Comparison of ENCODE assay signal across 20 cellular contexts in the genomic region with DNA sequence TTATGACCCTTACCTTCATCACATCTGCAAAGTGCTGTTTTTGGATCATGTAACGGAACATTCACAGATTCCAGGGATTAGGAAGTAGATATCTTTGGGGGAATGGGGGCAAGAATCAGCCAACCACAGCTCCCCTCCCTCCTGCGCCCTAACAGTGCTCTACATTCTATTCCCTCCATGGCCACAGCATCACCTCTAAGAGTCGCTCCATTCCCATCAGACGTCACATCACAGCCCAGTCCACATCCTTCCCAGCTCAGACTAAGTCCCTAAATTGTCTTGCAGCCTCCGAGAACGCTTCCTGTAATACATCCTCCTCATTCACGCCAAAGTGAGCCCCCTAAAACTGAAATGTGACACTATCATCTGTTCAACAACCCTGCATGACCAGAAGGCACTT. TPM values are rescaled to one million over a fixed set of nuclear protein-coding genes. Genes with fewer than 3 reads are reported as not detected.
"Had no signal": no experiment of that assay in that cellular context is flagged by ENCODE, and none has a peak within 500 bp of the region (broad histone marks: within the 10 kb centered on the region; RNA-seq: fewer than 3 reads in every experiment).

No MANE protein-coding gene starts in this region.

- FAIRE-seq: bronchial epithelial cell had no signal

- H3K9ac ChIP-seq: parathyroid adenoma had no signal

- H3K27ac Mint-ChIP-seq: activated CD4-positive, alpha-beta memory T cell treated with anti-CD3 and anti-CD28 coated beads, Interleukin-2, amount 10 ng/mL, durations not matched to agents 7 days and 5 days; activated T-cell treated with anti-CD3 and anti-CD28 coated beads, Interleukin-2, amount 50 U/mL, for 72 hours; mesothelial cell of epicardium had no signal

- H3K4me1 Mint-ChIP-seq: activated CD4-positive, alpha-beta memory T cell treated with anti-CD3 and anti-CD28 coated beads, Interleukin-2, amount 10 ng/mL, durations not matched to agents 7 days and 5 days; mesothelial cell of epicardium; stimulated activated naive CD8-positive, alpha-beta T cell treated with anti-CD3 and anti-CD28 coated beads, Interleukin-15, amount 100 ng/mL, for 72 hours had no signal

- H3K36me3 ChIP-seq: ascending aorta, thoracic aorta had no signal

- H3K4me3 Mint-ChIP-seq: activated CD4-positive, alpha-beta memory T cell treated with anti-CD3 and anti-CD28 coated beads, Interleukin-2, amount 10 ng/mL, durations not matched to agents 7 days and 5 days; activated T-cell treated with anti-CD3 and anti-CD28 coated beads, Interleukin-2, amount 50 U/mL, for 72 hours; mesothelial cell of epicardium; stimulated activated naive CD8-positive, alpha-beta T cell treated with anti-CD3 and anti-CD28 coated beads, Interleukin-15, amount 100 ng/mL, for 72 hours had no signal

- H3K4me1 ChIP-seq: ascending aorta, parathyroid adenoma had no signal

- H3K4me3 ChIP-seq: ascending aorta, hepatocyte, thoracic aorta had no signal

- H3K36me3 Mint-ChIP-seq: mesothelial cell of epicardium had no signal

- H3K27me3 ChIP-seq: ascending aorta had no signal

- H3K79me2 ChIP-seq: hepatocyte, parathyroid adenoma had no signal

- H3K9me3 ChIP-seq: ascending aorta, thoracic aorta had no signal

- ATAC-seq: activated T-cell treated with anti-CD3 and anti-CD28 coated beads, Interleukin-2, amount 50 U/mL, for 72 hours; stimulated activated naive CD8-positive, alpha-beta T cell treated with anti-CD3 and anti-CD28 coated beads, Interleukin-15, amount 100 ng/mL, for 72 hours had no signal

- H2AFZ ChIP-seq: hepatocyte, parathyroid adenoma had no signal

- DNase-seq: activated CD4-positive, alpha-beta memory T cell treated with anti-CD3 and anti-CD28 coated beads, Interleukin-2, amount 10 ng/mL, durations not matched to agents 7 days and 5 days; activated CD4-positive, alpha-beta T cell treated with anti-CD3 and anti-CD28 coated beads for 1 hour; activated gamma-delta T cell treated with Interleukin-2 at 50 U/mL for 16 hours; activated T-cell treated with anti-CD3 and anti-CD28 coated beads, Interleukin-2, amount 50 U/mL, for 72 hours; retina; stimulated activated CD4-positive, alpha-beta T cell treated with anti-CD3 and anti-CD28 coated beads, Interleukin-15, amount 100 ng/mL, for 24 hours; stimulated activated CD4-positive, alpha-beta T cell treated with anti-CD3 and anti-CD28 coated beads, Interleukin-4, amount 100 ng/mL, for 4 hours; stimulated activated naive CD8-positive, alpha-beta T cell treated with anti-CD3 and anti-CD28 coated beads, Interleukin-15, amount 100 ng/mL, for 72 hours had no signal

- H3K4me2 ChIP-seq: hepatocyte had no signal

- H3K27ac ChIP-seq: ascending aorta, hepatocyte, parathyroid adenoma, thoracic aorta had no signal

RNA-seq across cellular contexts. Expression of gene SCGB1D1, which starts 5.9 kb away (rescaled TPM):
- total RNA-seq: activated CD4-positive, alpha-beta memory T cell treated with anti-CD3 and anti-CD28 coated beads, Interleukin-2, amount 10 ng/mL, durations not matched to agents 7 days and 5 days; activated T-cell treated with anti-CD3 and anti-CD28 coated beads, Interleukin-2, amount 50 U/mL, for 72 hours; ascending aorta; bronchial epithelial cell; chondrocyte; dermis microvascular lymphatic vessel endothelial cell; hepatocyte; lower leg skin; mesothelial cell of epicardium; skeletal muscle tissue; thoracic aorta; ureter had no signal
- polyA plus RNA-seq: esophagus, hepatocyte had no signal

RNA-seq across cellular contexts. Expression of gene SCGB2A1, which starts 12.5 kb away (rescaled TPM):
- total RNA-seq: activated CD4-positive, alpha-beta memory T cell treated with anti-CD3 and anti-CD28 coated beads, Interleukin-2, amount 10 ng/mL, durations not matched to agents 7 days and 5 days; activated T-cell treated with anti-CD3 and anti-CD28 coated beads, Interleukin-2, amount 50 U/mL, for 72 hours; ascending aorta; bronchial epithelial cell; chondrocyte; dermis microvascular lymphatic vessel endothelial cell; hepatocyte; mesothelial cell of epicardium; skeletal muscle tissue; thoracic aorta had no signal
- polyA plus RNA-seq: hepatocyte had no signal

RNA-seq across cellular contexts. Expression of gene SCGB1D2, which starts 46.1 kb away (rescaled TPM):
- total RNA-seq: activated CD4-positive, alpha-beta memory T cell treated with anti-CD3 and anti-CD28 coated beads, Interleukin-2, amount 10 ng/mL, durations not matched to agents 7 days and 5 days; activated T-cell treated with anti-CD3 and anti-CD28 coated beads, Interleukin-2, amount 50 U/mL, for 72 hours; ascending aorta; bronchial epithelial cell; chondrocyte; dermis microvascular lymphatic vessel endothelial cell; hepatocyte; mesothelial cell of epicardium; skeletal muscle tissue; thoracic aorta; ureter had no signal
- polyA plus RNA-seq: esophagus, hepatocyte had no signal
